Comparison of ENCODE assay signal across 24 cellular contexts in genomic region chr9:127066775-127067111, GRCh38. TPM values are rescaled to one million over a fixed set of nuclear protein-coding genes. Genes with fewer than 3 reads are reported as not detected.
DNase-seq lines count a peak whose midpoint lies in the region; ATAC-seq and TF ChIP-seq lines count a peak whose summit lies in the region.
"Had no signal": no experiment of that assay in that cellular context is flagged by ENCODE, and none has a peak within 500 bp of the region (broad histone marks: within the 10 kb centered on the region; RNA-seq: fewer than 3 reads in every experiment).

No MANE protein-coding gene starts in this region.

- TF ChIP-seq CTCF in MCF 10A (IDR thresholded peaks at IDR 0.05; ENCODE audit: unreplicated experiment), result no peak
- no peak for TF ChIP-seq CTCF in breast epithelium (IDR thresholded peaks at IDR 0.05)
- no peak for TF ChIP-seq CTCF in fibroblast of the aortic adventitia (IDR thresholded peaks at IDR 0.05; ENCODE audit: insufficient read depth, low read length)

- no peak for ATAC-seq in HG02981 (IDR thresholded peaks at IDR 0.05; ENCODE audit: unreplicated experiment)
- ATAC-seq in GM19395 (IDR thresholded peaks at IDR 0.05; ENCODE audit: unreplicated experiment), result no peak
- ATAC-seq: Right ventricle myocardium inferior; stimulated activated naive CD8-positive, alpha-beta T cell treated with anti-CD3 and anti-CD28 coated beads, Interleukin-15, amount 100 ng/mL, for 72 hours had no signal

- TF ChIP-seq POLR2A in breast epithelium (IDR thresholded peaks at IDR 0.05), result no peak

- peaks cover 4% of the 10 kb centered on the region for H3K9me3 Mint-ChIP-seq in MCF 10A (ENCODE audit: unreplicated experiment)

- CTCF ChIA-PET in MCF 10A (lab: Yijun Ruan, JAX), result interaction anchor here (1.5 kb wide), 1 partner anchor 101 kb away, joined by 3 read pairs; no protein-coding TSS in a partner anchor

- no peaks in the 10 kb centered on the region for H3K4me1 Mint-ChIP-seq in MCF 10A (ENCODE audit: insufficient read depth, unreplicated experiment)
- H3K4me1 Mint-ChIP-seq: stimulated activated naive CD8-positive, alpha-beta T cell treated with anti-CD3 and anti-CD28 coated beads, Interleukin-15, amount 100 ng/mL, for 72 hours had no signal

- H3K9ac ChIP-seq in adipocyte (ENCODE audit: low read length), result no peak overlapping the region

- H3K4me1 ChIP-seq in breast epithelium (no peaks in the 10 kb centered on the region), adipocyte (ENCODE audit: control insufficient read depth, insufficient read depth, low read length) (peaks cover 20% of the 10 kb centered on the region)

- H3K4me3 ChIP-seq in breast epithelium, result no peak overlapping the region
- no peak overlapping the region for H3K4me3 ChIP-seq in adipocyte (ENCODE audit: low read length)
- H3K4me3 ChIP-seq in fibroblast of the aortic adventitia (ENCODE audit: low read depth, low read length), result no peak overlapping the region
- H3K4me3 ChIP-seq: skin epidermis had no signal

- no peaks in the 10 kb centered on the region for H3K9me3 ChIP-seq in breast epithelium
- H3K9me3 ChIP-seq in adipocyte (ENCODE audit: control insufficient read depth, low read length), result peaks cover 4% of the 10 kb centered on the region

- H3K4me3 Mint-ChIP-seq in MCF 10A (ENCODE audit: unreplicated experiment), result no peak overlapping the region
- H3K4me3 Mint-ChIP-seq: nephron; stimulated activated naive CD8-positive, alpha-beta T cell treated with anti-CD3 and anti-CD28 coated beads, Interleukin-15, amount 100 ng/mL, for 72 hours had no signal

- H3K27me3 ChIP-seq in breast epithelium, result no peaks in the 10 kb centered on the region
- no peaks in the 10 kb centered on the region for H3K27me3 ChIP-seq in adipocyte (replicated peaks; ENCODE audit: control insufficient read depth, insufficient read depth, low read length)

- no peak overlapping the region for H3K27ac Mint-ChIP-seq in MCF 10A (ENCODE audit: low read depth, unreplicated experiment)
- H3K27ac Mint-ChIP-seq: nephron; progenitor cell of endocrine pancreas; stimulated activated naive CD8-positive, alpha-beta T cell treated with anti-CD3 and anti-CD28 coated beads, Interleukin-15, amount 100 ng/mL, for 72 hours had no signal

- no peak overlapping the region for H3K27ac ChIP-seq in breast epithelium
- H3K27ac ChIP-seq: VCaP had no signal

- BruUV-seq in MCF 10A (replicated peaks; lab: Mats Ljungman, UMichigan), result no TSS peak

- peak; percentile 58 for DNase-seq in MCF 10A (ENCODE audit: unreplicated experiment)
- no peak for DNase-seq in breast epithelium (ENCODE audit: low spot score in 2 of 2)
- peak; percentile 34 for DNase-seq in adipocyte (ENCODE audit: low read depth)
- peak; percentile 80 for DNase-seq in fibroblast of the aortic adventitia (ENCODE audit: low read depth)
- DNase-seq in NCI-H2081 treated with DMSO at 0.1 percent for 48 hours (lab: John Stamatoyannopoulos, UW), result no peak
- DNase-seq in globus pallidus (ENCODE audit: low spot score), result no peak
- DNase-seq: activated gamma-delta T cell treated with Interleukin-2 at 50 U/mL for 16 hours; C1 segment of cervical spinal cord; cerebellar nuclear complex; DMS 273 treated with DMSO at 0.1 percent for 48 hours; effector memory CD4-positive, alpha-beta T cell; kidney glomerular epithelial cell; NCI-H1092; NCI-H524; stimulated activated CD4-positive, alpha-beta T cell treated with anti-CD3 and anti-CD28 coated beads, Interleukin-4, amount 100 ng/mL, for 1 hour; stimulated activated naive CD8-positive, alpha-beta T cell treated with anti-CD3 and anti-CD28 coated beads, Interleukin-15, amount 100 ng/mL, for 72 hours; T-helper 1 cell had no signal

- POLR2A ChIA-PET in MCF 10A (lab: Yijun Ruan, JAX), result no interaction called here

- H3K27me3 Mint-ChIP-seq in MCF 10A (ENCODE audit: insufficient read depth, unreplicated experiment), result no peaks in the 10 kb centered on the region
- H3K27me3 Mint-ChIP-seq: progenitor cell of endocrine pancreas; stimulated activated naive CD8-positive, alpha-beta T cell treated with anti-CD3 and anti-CD28 coated beads, Interleukin-15, amount 100 ng/mL, for 72 hours had no signal

- intact Hi-C loops in MCF 10A (cut with micrococcal nuclease) (no loop called here), breast epithelium (cut with DNase I; ENCODE audit: low total_unique reads) (no loop called here)

- H3K36me3 Mint-ChIP-seq in MCF 10A (ENCODE audit: insufficient read depth, unreplicated experiment), result no peaks in the 10 kb centered on the region

- H3K36me3 ChIP-seq in breast epithelium (no peaks in the 10 kb centered on the region), adipocyte (ENCODE audit: control insufficient read depth, insufficient read depth, low read length, severe bottlenecking) (no peaks in the 10 kb centered on the region)

RNA-seq across cellular contexts. Expression of gene ANGPTL2, which starts 55.7 kb away (rescaled TPM):
- total RNA-seq in MCF 10A (2022) (not detected in 2 replicates), breast epithelium (10 to 100 TPM; 30.9 to 61.8 (median 51.8) TPM), fibroblast of the aortic adventitia (ENCODE audit: low replicate concordance) (41.0 and 47.5 TPM in 2 replicates)

Comparison
In these comparisons a context has a peak if more than half of its experiments do, and no peak if none do; other contexts are left out.
1. DNase-seq: peak in MCF 10A (single experiment), adipocyte (single experiment) and fibroblast of the aortic adventitia (single experiment); none in breast epithelium (0 of 2), NCI-H2081 treated with DMSO at 0.1 percent for 48 hours (single experiment) and globus pallidus (single experiment).
2. RNA of gene ANGPTL2, which starts 55.7 kb away (total RNA-seq): 30.9 to 61.8 TPM in breast epithelium and 41.0 to 47.5 TPM in fibroblast of the aortic adventitia; not detected in MCF 10A; every median in the first group is over 10 times any median in the second.